15 cellular contexts compared by ENCODE assay signal in the genomic region with DNA sequence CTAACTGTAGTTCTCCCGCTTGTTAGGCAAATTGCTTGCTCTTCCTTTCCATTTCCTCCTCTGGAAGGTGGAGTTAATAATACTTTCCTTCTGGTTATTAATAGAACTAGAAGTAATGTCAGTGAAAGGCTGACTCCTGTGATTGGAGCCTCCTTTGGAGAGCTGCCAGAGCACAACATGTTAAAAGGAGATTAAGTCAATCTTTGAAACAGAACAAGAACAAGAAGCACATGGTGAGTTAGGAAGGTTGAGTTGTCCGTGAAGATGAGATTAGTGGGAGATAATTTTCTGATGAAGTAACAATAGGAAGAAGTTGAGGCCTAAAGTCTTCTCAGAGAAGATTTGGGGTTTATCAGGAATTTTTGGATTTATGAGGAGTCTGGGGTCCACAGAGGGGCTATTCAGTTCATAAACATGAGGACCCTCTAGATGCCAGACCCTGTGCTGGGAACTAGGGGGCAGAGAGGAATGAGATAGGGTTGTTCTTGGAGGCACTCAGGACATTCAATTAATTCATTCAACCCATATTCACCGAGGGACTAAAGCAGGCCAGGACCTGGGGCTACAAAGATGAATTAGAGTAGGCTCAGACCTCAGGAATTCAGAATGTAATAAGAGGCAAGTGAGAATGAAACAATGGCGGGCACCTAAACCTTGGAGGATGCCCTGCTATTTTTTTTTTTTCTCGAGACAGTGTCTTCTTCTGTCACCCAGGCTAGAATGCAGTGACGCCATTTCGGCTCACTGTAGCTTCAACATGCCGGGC. TPM values are rescaled to one million over a fixed set of nuclear protein-coding genes. Genes with fewer than 3 reads are reported as not detected.
DNase-seq lines count a peak whose midpoint lies in the region; TF ChIP-seq lines count a peak whose summit lies in the region.
"Had no signal": no experiment of that assay in that cellular context is flagged by ENCODE, and none has a peak within 500 bp of the region (broad histone marks: within the 10 kb centered on the region; RNA-seq: fewer than 3 reads in every experiment).

No MANE protein-coding gene starts in this region.

- H3K4me2 ChIP-seq in smooth muscle cell, result no peak overlapping the region

- peak; percentile 68 for DNase-seq in OCI-M1 (lab: John Stamatoyannopoulos, UW)
- DNase-seq in erythroblast (lab: John Stamatoyannopoulos, UW), result peak; percentile 63 to 83
- peak; percentile 61 for DNase-seq in kidney tubule cell (ENCODE audit: low spot score)
- DNase-seq in NCI-H1105 (lab: John Stamatoyannopoulos, UW), result no peak
- DNase-seq in smooth muscle cell (lab: John Stamatoyannopoulos, UW; ENCODE audit: unreplicated experiment), result no peak
- no peak for DNase-seq in SKM-1 (lab: John Stamatoyannopoulos, UW; ENCODE audit: unreplicated experiment)
- DNase-seq in NCI-H2196 treated with DMSO at 0.1 percent for 48 hours (lab: John Stamatoyannopoulos, UW; ENCODE audit: unreplicated experiment), result no peak
- DNase-seq: activated CD4-positive, alpha-beta T cell treated with anti-CD3 and anti-CD28 coated beads, Interleukin-2, amount 50 U/mL, for 48 hours; H9; occipital lobe; SW 1271 had no signal

- TF ChIP-seq POLR2A in erythroblast (IDR thresholded peaks at IDR 0.05; ENCODE audit: low read length), result no peak

- H3K79me2 ChIP-seq in smooth muscle cell (ENCODE audit: low read depth), result no peaks in the 10 kb centered on the region

- H3K4me3 ChIP-seq in smooth muscle cell, result no peak overlapping the region

- H3F3A ChIP-seq in smooth muscle cell (ENCODE audit: low read depth), result no peaks in the 10 kb centered on the region

- H3K9ac ChIP-seq in smooth muscle cell (ENCODE audit: low read depth), result no peak overlapping the region

- 80% methylated on average over 8 of the region's 8 CpGs for WGBS in smooth muscle cell (ENCODE audit: low lambda C conversion rate)

- H3K36me3 ChIP-seq in smooth muscle cell (ENCODE audit: low read depth), result no peaks in the 10 kb centered on the region

- H4K20me1 ChIP-seq in smooth muscle cell (ENCODE audit: low read depth), result no peaks in the 10 kb centered on the region

- peak overlapping the region; percentile 60; the same call in 1 of the 2 replicates for H3K27ac ChIP-seq in C4-2B
- H3K27ac ChIP-seq in smooth muscle cell (ENCODE audit: low read depth), result no peak overlapping the region

- no peaks in the 10 kb centered on the region for H3K27me3 ChIP-seq in smooth muscle cell (ENCODE audit: low read depth)

- TF ChIP-seq CTCF in C4-2B (conservative IDR thresholded peaks at IDR 0.05) (no peak), smooth muscle cell (IDR thresholded peaks at IDR 0.05; ENCODE audit: borderline replicate concordance, insufficient read depth, poor library complexity, severe bottlenecking) (no peak)

- H2AFZ ChIP-seq in smooth muscle cell (ENCODE audit: low read depth), result no peak overlapping the region

- H3K9me3 ChIP-seq in smooth muscle cell (replicated peaks; ENCODE audit: low read depth), result no peaks in the 10 kb centered on the region

- no peaks in the 10 kb centered on the region for H3K4me1 ChIP-seq in smooth muscle cell (ENCODE audit: low read depth)

RNA-seq across cellular contexts. Expression of gene DHCR24, which starts 40.7 kb away (rescaled TPM):
- total RNA-seq in smooth muscle cell, result 47.2 and 54.7 TPM in 2 replicates
- polyA plus RNA-seq in smooth muscle cell, result 53.5 and 64.2 TPM in 2 replicates

RNA-seq across cellular contexts. Expression of gene TMEM61, which starts 52.8 kb away (rescaled TPM):
- 0.13 and 0.18 TPM in 2 replicates for total RNA-seq in smooth muscle cell
- polyA plus RNA-seq in smooth muscle cell, result 0.44 and 0.86 TPM in 2 replicates
- total RNA-seq: NCI-H460, subcutaneous adipose tissue had no signal
- polyA plus RNA-seq: BJ had no signal

Comparison
In these comparisons a context has a peak if more than half of its experiments do, and no peak if none do; other contexts are left out.
1. DNase-seq: peak in OCI-M1 (single experiment), erythroblast (2 of 2) and kidney tubule cell (single experiment); none in NCI-H1105 (single experiment), smooth muscle cell (single experiment), SKM-1 (single experiment) and NCI-H2196 treated with DMSO at 0.1 percent for 48 hours (single experiment).